Comparison of ENCODE assay signal across 1 cellular context in genomic region chr15:60379466-60380274, GRCh38.
A peak's percentile ranks its signal among the peaks of the same experiment; 100 is the strongest.
TF ChIP-seq lines count a peak whose summit lies in the region.

No MANE protein-coding gene starts in this region.

TF ChIP-seq in H1, 55 proteins besides CTCF, POLR2A, EP300 and RAD21:
- TF ChIP-seq CEBPB (IDR thresholded peaks at IDR 0.05; ENCODE audit: low read depth, low read length) (peak; percentile 80; the same call in 1 of the 2 replicates), SP2 (IDR thresholded peaks at IDR 0.05; ENCODE audit: low read length) (no peak)
